In genomic region chr15:42010434-42010833, GRCh38 we compare ENCODE assay signal across 1 cellular context.
TF ChIP-seq lines count a peak whose summit lies in the region.

No MANE protein-coding gene starts in this region.

TF ChIP-seq in HepG2, 621 proteins besides CTCF, POLR2A, EP300 and RAD21 (continued from another document):
- TF ChIP-seq ZNF740 (CRISPR knock-in tag; IDR thresholded peaks at IDR 0.05): no peak
- TF ChIP-seq SNAPC4 (CRISPR knock-in tag; IDR thresholded peaks at IDR 0.05): no peak
- no peak for TF ChIP-seq ZNF619 (CRISPR knock-in tag; IDR thresholded peaks at IDR 0.05)
- peak; percentile 28 for TF ChIP-seq TEAD3 (CRISPR knock-in tag; optimal IDR thresholded peaks at IDR 0.05; ENCODE audit: borderline replicate concordance)
- TF ChIP-seq RFXANK (CRISPR knock-in tag; IDR thresholded peaks at IDR 0.05): no peak
